In genomic region chr3:4977889-4978258, GRCh38 we compare ENCODE assay signal across 8 cellular contexts. TPM values are rescaled to one million over a fixed set of nuclear protein-coding genes. Genes with fewer than 3 reads are reported as not detected.
DNase-seq lines count a peak whose midpoint lies in the region; ATAC-seq, FAIRE-seq and TF ChIP-seq lines count a peak whose summit lies in the region.

No MANE protein-coding gene starts in this region.

- H4K20me1 ChIP-seq in HepG2 (ENCODE audit: insufficient read depth, low read length), result peaks cover 23% of the 10 kb centered on the region

- no peak overlapping the region for H2AFZ ChIP-seq in HepG2 (ENCODE audit: low read length)

- POLR2A ChIA-PET in HepG2 (lab: Yijun Ruan, JAX), result interaction anchor here (1.1 to 3.8 kb wide), 5 partner anchors 8 to 257 kb away, joined by 4 to 20 read pairs (median 5); no protein-coding TSS in a partner anchor

- TSS peak; percentile 92 for BruUV-seq in HepG2 (replicated peaks; lab: Mats Ljungman, UMichigan)

- peak overlapping the region; percentile 98 to 100 (median 99) for H3K27ac ChIP-seq in adrenal gland
- H3K27ac ChIP-seq in HepG2 (ENCODE audit: extremely low read length, insufficient read depth, low read length), result peak overlapping the region; percentile 100
- H3K27ac ChIP-seq in temporal lobe (ENCODE audit: low read depth, low read length), result peak overlapping the region; percentile 91

- H3K4me3 ChIP-seq in GM06990 (replicated peaks; ENCODE audit: low read depth, low read length), result peak overlapping the region; percentile 96
- H3K4me3 ChIP-seq in adrenal gland, result peak overlapping the region; percentile 5 to 87 (median 44)
- H3K4me3 ChIP-seq in HepG2 (replicated peaks in 1 of 3; ENCODE audit: insufficient read depth in 1 of 3, low read depth in 2 of 3, low read length in 3 of 3), result peak overlapping the region; percentile 45 to 95 (median 57)

- peaks cover 34% of the 10 kb centered on the region for H3K79me2 ChIP-seq in HepG2 (ENCODE audit: insufficient read depth, low read length)

- H3K36me3 ChIP-seq in GM06990 (ENCODE audit: control insufficient read depth, insufficient read depth, low read length) (peaks cover 2% of the 10 kb centered on the region), adrenal gland (replicated peaks in 1 of 2) (peaks cover 0 to 16% of the 10 kb centered on the region in 2 donors), HepG2 (replicated peaks in 1 of 2; ENCODE audit: control insufficient read depth in 1 of 2, insufficient read depth in 2 of 2, low read length in 2 of 2) (peaks cover 2 to 16% of the 10 kb centered on the region in 2 experiments; a peak in 4 of 5 replicates)

- H3K9me3 ChIP-seq in adrenal gland (replicated peaks in 1 of 3) (no peaks in the 10 kb centered on the region), HepG2 (ENCODE audit: low read length) (no peaks in the 10 kb centered on the region)

- H3K27me3 ChIP-seq in GM06990 (replicated peaks; ENCODE audit: control insufficient read depth, insufficient read depth, low read length) (no peaks in the 10 kb centered on the region), adrenal gland (no peaks in the 10 kb centered on the region), HepG2 (ENCODE audit: control insufficient read depth in 1 of 2, insufficient read depth in 2 of 2, low read length in 2 of 2) (no peaks in the 10 kb centered on the region; a peak in 1 of 5 replicates)

- peak; percentile 4 for FAIRE-seq in HepG2 (lab: Jason Lieb, UNC)

- no peak for TF ChIP-seq RAD21 in HepG2 (CRISPR knock-in tag; IDR thresholded peaks at IDR 0.05)

- TF ChIP-seq CTCF in GM06990 (IDR thresholded peaks at IDR 0.05; ENCODE audit: insufficient read depth, low read length, poor library complexity, severe bottlenecking), result no peak
- no peak for TF ChIP-seq CTCF in adrenal gland (IDR thresholded peaks at IDR 0.05)
- no peak for TF ChIP-seq CTCF in HepG2 (CRISPR knock-in tag; IDR thresholded peaks at IDR 0.05)

- H3K4me2 ChIP-seq in HepG2 (ENCODE audit: low read depth, low read length), result peak overlapping the region; percentile 97

- no peak for ATAC-seq in HepG2
- no peak for ATAC-seq in GM19351 (IDR thresholded peaks at IDR 0.05; ENCODE audit: unreplicated experiment)
- ATAC-seq in GM19452 (IDR thresholded peaks at IDR 0.05; ENCODE audit: unreplicated experiment), result no peak

- CTCF ChIA-PET in HepG2 (lab: Yijun Ruan, JAX; ENCODE audit: low intra/inter-chr PET ratio, low total read pairs), result no interaction called here

- intact Hi-C loops in adrenal gland (cut with DNase I), result loop anchor here (5.0 to 10.0 kb wide), 3 partner anchors 73 to 256 kb away; no protein-coding TSS in a partner anchor
- intact Hi-C loops in HepG2 (cut with micrococcal nuclease; ENCODE audit: unreplicated experiment), result loop anchor here (2.0 to 5.0 kb wide), 5 partner anchors 49 to 321 kb away; partner anchors contain the start of gene ARL8B

- TF ChIP-seq POLR2A in adrenal gland (IDR thresholded peaks at IDR 0.05), result no peak
- no peak for TF ChIP-seq POLR2A in HepG2 (IDR thresholded peaks at IDR 0.05; ENCODE audit: insufficient read depth in 1 of 2, low read depth in 2 of 2, low read length in 2 of 2)

- 0 to 2% (median 1%) methylated on average over 15 to 17 of the region's 17 CpGs for WGBS in adrenal gland, 4 donors
- 1% methylated on average over 17 of the region's 17 CpGs for WGBS in HepG2 (ENCODE audit: low lambda C conversion rate)

- peak overlapping the region; percentile 89 for H3K9ac ChIP-seq in HepG2 (ENCODE audit: insufficient read depth, low read depth, low read length)

- TF ChIP-seq EP300 in HepG2 (IDR thresholded peaks at IDR 0.05; ENCODE audit: low read depth in 2 of 2, low read length in 2 of 2) (no peak), HepG2 (CRISPR knock-in tag; IDR thresholded peaks at IDR 0.05; ENCODE audit: borderline replicate concordance) (no peak)

- DNase-seq in GM06990 (ENCODE audit: extremely low read depth, insufficient read length), result no peak
- DNase-seq in Kasumi-1 (lab: John Stamatoyannopoulos, UW), result peak; percentile 61 to 70
- no peak for DNase-seq in adrenal gland
- DNase-seq in HepG2 (ENCODE audit: low spot score), result no peak
- no peak for DNase-seq in DMS153 treated with DMSO at 0.1 percent for 48 hours (lab: John Stamatoyannopoulos, UW; ENCODE audit: unreplicated experiment)

- H3K4me1 ChIP-seq in adrenal gland (replicated peaks in 1 of 2) (peaks cover 23 to 26% of the 10 kb centered on the region in 2 donors), HepG2 (ENCODE audit: insufficient read depth, low read length) (peaks cover 27% of the 10 kb centered on the region)

- in situ Hi-C loops in HepG2 (cut with HindIII; ENCODE audit: extremely low pct_ligation_motif_present, low pct_unique_long_range_greater_than_20kb), result no loop called here

TF ChIP-seq in HepG2, 621 proteins besides CTCF, POLR2A, EP300 and RAD21 (continues in another document):
- TF ChIP-seq, protein P1, sequence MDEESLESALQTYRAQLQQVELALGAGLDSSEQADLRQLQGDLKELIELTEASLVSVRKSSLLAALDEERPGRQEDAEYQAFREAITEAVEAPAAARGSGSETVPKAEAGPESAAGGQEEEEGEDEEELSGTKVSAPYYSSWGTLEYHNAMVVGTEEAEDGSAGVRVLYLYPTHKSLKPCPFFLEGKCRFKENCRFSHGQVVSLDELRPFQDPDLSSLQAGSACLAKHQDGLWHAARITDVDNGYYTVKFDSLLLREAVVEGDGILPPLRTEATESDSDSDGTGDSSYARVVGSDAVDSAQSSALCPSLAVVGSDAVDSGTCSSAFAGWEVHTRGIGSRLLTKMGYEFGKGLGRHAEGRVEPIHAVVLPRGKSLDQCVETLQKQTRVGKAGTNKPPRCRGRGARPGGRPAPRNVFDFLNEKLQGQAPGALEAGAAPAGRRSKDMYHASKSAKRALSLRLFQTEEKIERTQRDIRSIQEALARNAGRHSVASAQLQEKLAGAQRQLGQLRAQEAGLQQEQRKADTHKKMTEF (CRISPR knock-in tag; IDR thresholded peaks at IDR 0.05), result no peak
- TF ChIP-seq, protein P2, sequence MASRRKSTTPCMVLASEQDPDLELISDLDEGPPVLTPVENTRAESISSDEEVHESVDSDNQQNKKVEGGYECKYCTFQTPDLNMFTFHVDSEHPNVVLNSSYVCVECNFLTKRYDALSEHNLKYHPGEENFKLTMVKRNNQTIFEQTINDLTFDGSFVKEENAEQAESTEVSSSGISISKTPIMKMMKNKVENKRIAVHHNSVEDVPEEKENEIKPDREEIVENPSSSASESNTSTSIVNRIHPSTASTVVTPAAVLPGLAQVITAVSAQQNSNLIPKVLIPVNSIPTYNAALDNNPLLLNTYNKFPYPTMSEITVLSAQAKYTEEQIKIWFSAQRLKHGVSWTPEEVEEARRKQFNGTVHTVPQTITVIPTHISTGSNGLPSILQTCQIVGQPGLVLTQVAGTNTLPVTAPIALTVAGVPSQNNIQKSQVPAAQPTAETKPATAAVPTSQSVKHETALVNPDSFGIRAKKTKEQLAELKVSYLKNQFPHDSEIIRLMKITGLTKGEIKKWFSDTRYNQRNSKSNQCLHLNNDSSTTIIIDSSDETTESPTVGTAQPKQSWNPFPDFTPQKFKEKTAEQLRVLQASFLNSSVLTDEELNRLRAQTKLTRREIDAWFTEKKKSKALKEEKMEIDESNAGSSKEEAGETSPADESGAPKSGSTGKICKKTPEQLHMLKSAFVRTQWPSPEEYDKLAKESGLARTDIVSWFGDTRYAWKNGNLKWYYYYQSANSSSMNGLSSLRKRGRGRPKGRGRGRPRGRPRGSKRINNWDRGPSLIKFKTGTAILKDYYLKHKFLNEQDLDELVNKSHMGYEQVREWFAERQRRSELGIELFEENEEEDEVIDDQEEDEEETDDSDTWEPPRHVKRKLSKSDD (CRISPR knock-in tag; IDR thresholded peaks at IDR 0.05; ENCODE audit: low read depth), result no peak
- TF ChIP-seq PRPF4 (IDR thresholded peaks at IDR 0.05; ENCODE audit: low read depth, low read length, poor library complexity, severe bottlenecking), result no peak

RNA-seq across cellular contexts. Expression of gene BHLHE40, which starts 1.4 kb away (rescaled TPM):
- 100 to 1,000 TPM in 4 of 8 donors, 10 to 100 TPM in 4; 57.2 to 224 (median 118) TPM for total RNA-seq in adrenal gland
- polyA plus RNA-seq in adrenal gland, result 10 to 100 TPM; 19.1 to 50.2 (median 49.8) TPM
- 1.8 and 2.6 TPM in 2 replicates for total RNA-seq in HepG2 (2016; rRNA removed; fragmentation: Illumina TruSeq; extraction: Trizol)
- 0.44 and 0.61 TPM in 2 replicates for total RNA-seq in HepG2 (2016; cell fraction: cytosol; rRNA removed; fragmentation: Illumina TruSeq; extraction: Trizol; ENCODE audit: low read depth)
- 2.3 and 2.7 TPM in 2 replicates for total RNA-seq in HepG2 (2016; cell fraction: insoluble cytoplasmic fraction; rRNA removed; fragmentation: Illumina TruSeq; extraction: Trizol)
- total RNA-seq in HepG2 (2016; cell fraction: membrane; rRNA removed; fragmentation: Illumina TruSeq; extraction: Trizol), result 1.5 TPM in 2 replicates
- total RNA-seq in HepG2 (2016; cell fraction: nucleus; rRNA removed; fragmentation: Illumina TruSeq; extraction: Trizol), result 3.0 and 4.3 TPM in 2 replicates
- polyA plus RNA-seq in HepG2 (2011; rRNA removed), result 51.0 and 60.0 TPM in 2 replicates
- polyA plus RNA-seq in HepG2 (2011; cell fraction: cytosol; rRNA removed), result 29.3 and 36.0 TPM in 2 replicates
- 35.5 and 51.8 TPM in 2 replicates for polyA plus RNA-seq in HepG2 (2011; cell fraction: nucleus; rRNA removed)
- 145 and 159 TPM in 2 replicates for polyA plus RNA-seq in HepG2 (2012)
- polyA plus RNA-seq in HepG2 (2016; cell fraction: cytosol; fragmentation: Illumina TruSeq; extraction: Trizol; ENCODE audit: low read depth), result 0.21 and 0.42 TPM in 2 replicates
- 3.5 and 4.1 TPM in 2 replicates for polyA plus RNA-seq in HepG2 (2016; cell fraction: insoluble cytoplasmic fraction; fragmentation: Illumina TruSeq; extraction: Trizol; ENCODE audit: low read depth)
- 0.93 and 1.1 TPM in 2 replicates for polyA plus RNA-seq in HepG2 (2016; cell fraction: membrane; fragmentation: Illumina TruSeq; extraction: Trizol; ENCODE audit: low read depth)
- polyA plus RNA-seq in HepG2 (2016; cell fraction: nucleus; fragmentation: Illumina TruSeq; extraction: Trizol; ENCODE audit: insufficient read depth, low read depth), result 5.9 and 7.0 TPM in 2 replicates
- 17.6 and 68.5 TPM in 2 replicates for polyA minus RNA-seq in HepG2 (2011; rRNA and poly(A)+ RNA removed; ENCODE audit: low replicate concordance)
- polyA minus RNA-seq in HepG2 (2011; cell fraction: cytosol; rRNA and poly(A)+ RNA removed), result 59.1 and 63.2 TPM in 2 replicates
- polyA minus RNA-seq in HepG2 (2011; cell fraction: nucleus; rRNA and poly(A)+ RNA removed), result 23.0 and 31.6 TPM in 2 replicates
- 5.9 TPM for total RNA-seq in temporal lobe

Comparison
In these comparisons a context has a peak if more than half of its experiments do, and no peak if none do; other contexts are left out.
1. DNase-seq: peak in Kasumi-1 (2 of 2); none in GM06990 (single experiment), adrenal gland (0 of 7), HepG2 (single experiment) and DMS153 treated with DMSO at 0.1 percent for 48 hours (single experiment).
2. H3K4me3 ChIP-seq: peak in every context shown above with its lines; median percentile 96 in GM06990; 57 in HepG2; 44 in adrenal gland.
3. Peak in every context shown above with its lines, with median percentiles within 50 percentile points of each other: H3K27ac ChIP-seq.